ENCODE assay signal across 12 cellular contexts in the genomic region with DNA sequence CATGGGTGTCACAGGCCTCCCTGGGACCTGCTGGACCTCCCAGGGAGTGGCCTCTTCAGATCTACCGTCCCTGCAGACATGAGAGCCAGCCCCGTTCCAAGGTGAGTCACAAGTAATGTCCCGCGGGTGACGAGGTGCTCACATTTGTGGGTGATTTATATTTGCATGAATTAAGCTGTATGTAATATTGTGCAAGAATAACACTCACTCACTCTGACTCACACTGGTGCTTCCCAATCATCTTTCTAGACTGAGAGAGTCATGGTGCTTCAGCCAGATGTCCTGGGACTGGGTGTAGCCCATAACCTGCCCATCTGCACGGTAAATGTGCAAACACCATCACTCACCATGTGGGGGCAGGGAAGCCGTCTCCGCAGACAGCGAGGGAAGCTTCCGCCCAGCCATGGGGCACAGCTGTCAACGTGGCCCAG.
DNase-seq lines count a peak whose midpoint lies in the region; ATAC-seq and TF ChIP-seq lines count a peak whose summit lies in the region.
"Had no signal": no experiment of that assay in that cellular context is flagged by ENCODE, and none has a peak within 500 bp of the region (broad histone marks: within the 10 kb centered on the region; RNA-seq: fewer than 3 reads in every experiment).

No MANE protein-coding gene starts in this region.

- H4K20me1 ChIP-seq in PC-3 (ENCODE audit: low read length), result no peaks in the 10 kb centered on the region

- H3K36me3 ChIP-seq in PC-3 (ENCODE audit: low read depth, low read length), result no peaks in the 10 kb centered on the region

- POLR2A ChIA-PET in activated naive CD8-positive, alpha-beta T cell treated with anti-CD3 and anti-CD28 coated beads, Interleukin-2, amount 10 ng/mL, durations not matched to agents 7 days and 5 days (lab: Charles Lee), result no interaction called here
- POLR2A ChIA-PET in PC-3 (lab: Charles Lee; ENCODE audit: unreplicated experiment), result no interaction called here

- peaks cover 10% of the 10 kb centered on the region for H3K36me3 Mint-ChIP-seq in activated naive CD8-positive, alpha-beta T cell treated with anti-CD3 and anti-CD28 coated beads, Interleukin-2, amount 10 ng/mL, durations not matched to agents 7 days and 5 days
- peaks cover 1% of the 10 kb centered on the region for H3K36me3 Mint-ChIP-seq in activated naive CD8-positive, alpha-beta T cell treated with anti-CD3 and anti-CD28 coated beads for 36 hours

- no peaks in the 10 kb centered on the region for H3K79me2 ChIP-seq in PC-3 (ENCODE audit: low read length)

- ATAC-seq in activated naive CD8-positive, alpha-beta T cell treated with anti-CD3 and anti-CD28 coated beads, Interleukin-2, amount 10 ng/mL, durations not matched to agents 7 days and 5 days (ENCODE audit: low read depth), result peak; percentile 14
- ATAC-seq in PC-3 (no peak), HG03280 (IDR thresholded peaks at IDR 0.05; ENCODE audit: unreplicated experiment) (no peak)

- no TSS peak for BruUV-seq in PC-3 (replicated peaks; lab: Mats Ljungman, UMichigan)

- H3K9me2 ChIP-seq in PC-3 (replicated peaks; ENCODE audit: low read length), result no peaks in the 10 kb centered on the region

- CTCF ChIA-PET in PC-3 (lab: Charles Lee), result no interaction called here

- no peaks in the 10 kb centered on the region for H3K27me3 Mint-ChIP-seq in activated naive CD8-positive, alpha-beta T cell treated with anti-CD3 and anti-CD28 coated beads, Interleukin-2, amount 10 ng/mL, durations not matched to agents 7 days and 5 days
- H3K27me3 Mint-ChIP-seq in activated naive CD8-positive, alpha-beta T cell treated with anti-CD3 and anti-CD28 coated beads for 36 hours, result peaks cover 4% of the 10 kb centered on the region

- H3K27ac ChIP-seq in PC-3 (ENCODE audit: low read length), result no peak overlapping the region
- no peak overlapping the region for H3K27ac ChIP-seq in coronary artery

- H3F3A ChIP-seq in PC-3 (ENCODE audit: low read length, unreplicated experiment), result no peaks in the 10 kb centered on the region

- no peaks in the 10 kb centered on the region for H3K4me1 ChIP-seq in PC-3 (ENCODE audit: insufficient read depth, low read length)

- no peak overlapping the region for H3K27ac Mint-ChIP-seq in activated naive CD8-positive, alpha-beta T cell treated with anti-CD3 and anti-CD28 coated beads, Interleukin-2, amount 10 ng/mL, durations not matched to agents 7 days and 5 days
- no peak overlapping the region for H3K27ac Mint-ChIP-seq in activated naive CD8-positive, alpha-beta T cell treated with anti-CD3 and anti-CD28 coated beads for 36 hours
- H3K27ac Mint-ChIP-seq: activated T-helper 2 cell treated with anti-CD3 and anti-CD28 coated beads, Interferon-gamma antibody, Interleukin-2, Interleukin-4, amounts not matched to agents 10 μg/mL and 5 μg/mL and 100 μg/mL, durations not matched to agents 14 hours and 24 hours and 36 hours had no signal

- no peak for TF ChIP-seq CTCF in PC-3 (conservative IDR thresholded peaks at IDR 0.05; ENCODE audit: low read depth, low read length)
- no peak for TF ChIP-seq CTCF in coronary artery (IDR thresholded peaks at IDR 0.05)

- DNase-seq in activated naive CD8-positive, alpha-beta T cell treated with anti-CD3 and anti-CD28 coated beads, Interleukin-2, amount 10 ng/mL, durations not matched to agents 7 days and 5 days, result no peak
- DNase-seq in activated naive CD8-positive, alpha-beta T cell treated with anti-CD3 and anti-CD28 coated beads for 36 hours, result no peak
- DNase-seq in PC-3, result peak; percentile 25
- peak; percentile 54 for DNase-seq in coronary artery (ENCODE audit: low spot score)
- peak; percentile 64 for DNase-seq in posterior vena cava (ENCODE audit: low spot score)
- no peak for DNase-seq in germinal center (ENCODE audit: low spot score)
- no peak for DNase-seq in midbrain (lab: John Stamatoyannopoulos, UW)
- DNase-seq: islet precursor cell; stimulated activated CD4-positive, alpha-beta T cell treated with anti-CD3 and anti-CD28 coated beads, Interleukin-4, amount 100 ng/mL, for 24 hours; stimulated activated naive CD4-positive, alpha-beta T cell treated with Interleukin-2 at 50 U/mL for 16 hours had no signal

- intact Hi-C loops in PC-3 (cut with micrococcal nuclease), result no loop called here
- intact Hi-C loops in posterior vena cava (cut with DNase I), result no loop called here

- no peaks in the 10 kb centered on the region for H3K9me3 ChIP-seq in PC-3 (ENCODE audit: low read length)

- no peaks in the 10 kb centered on the region for H3K4me1 Mint-ChIP-seq in activated naive CD8-positive, alpha-beta T cell treated with anti-CD3 and anti-CD28 coated beads, Interleukin-2, amount 10 ng/mL, durations not matched to agents 7 days and 5 days
- peaks cover 7% of the 10 kb centered on the region for H3K4me1 Mint-ChIP-seq in activated naive CD8-positive, alpha-beta T cell treated with anti-CD3 and anti-CD28 coated beads for 36 hours

- peaks cover 22% of the 10 kb centered on the region for H3K9me3 Mint-ChIP-seq in activated naive CD8-positive, alpha-beta T cell treated with anti-CD3 and anti-CD28 coated beads, Interleukin-2, amount 10 ng/mL, durations not matched to agents 7 days and 5 days
- H3K9me3 Mint-ChIP-seq in activated naive CD8-positive, alpha-beta T cell treated with anti-CD3 and anti-CD28 coated beads for 36 hours, result no peaks in the 10 kb centered on the region

- H3K9ac ChIP-seq in PC-3 (ENCODE audit: low read length), result no peak overlapping the region

- H2AFZ ChIP-seq in PC-3 (ENCODE audit: low read length), result no peak overlapping the region

- H3K27me3 ChIP-seq in PC-3 (ENCODE audit: low read length), result peaks cover 7% of the 10 kb centered on the region; the same call in 1 of the 2 replicates

- H3K4me2 ChIP-seq in PC-3 (ENCODE audit: low read length), result no peak overlapping the region

- H3K4me3 Mint-ChIP-seq in activated naive CD8-positive, alpha-beta T cell treated with anti-CD3 and anti-CD28 coated beads, Interleukin-2, amount 10 ng/mL, durations not matched to agents 7 days and 5 days, result no peak overlapping the region
- H3K4me3 Mint-ChIP-seq in activated naive CD8-positive, alpha-beta T cell treated with anti-CD3 and anti-CD28 coated beads for 36 hours, result no peak overlapping the region

- H3K4me3 ChIP-seq in PC-3 (ENCODE audit: low read length) (no peak overlapping the region), coronary artery (no peak overlapping the region)

Comparison
In these comparisons a context has a peak if more than half of its experiments do, and no peak if none do; other contexts are left out.
1. DNase-seq: peak in PC-3 (single experiment), coronary artery (single experiment) and posterior vena cava (single experiment); none in activated naive CD8-positive, alpha-beta T cell treated with anti-CD3 and anti-CD28 coated beads, Interleukin-2, amount 10 ng/mL, durations not matched to agents 7 days and 5 days (single experiment), activated naive CD8-positive, alpha-beta T cell treated with anti-CD3 and anti-CD28 coated beads for 36 hours (single experiment), germinal center (single experiment) and midbrain (single experiment).